Comparison of ENCODE assay signal across 22 cellular contexts in the genomic region with DNA sequence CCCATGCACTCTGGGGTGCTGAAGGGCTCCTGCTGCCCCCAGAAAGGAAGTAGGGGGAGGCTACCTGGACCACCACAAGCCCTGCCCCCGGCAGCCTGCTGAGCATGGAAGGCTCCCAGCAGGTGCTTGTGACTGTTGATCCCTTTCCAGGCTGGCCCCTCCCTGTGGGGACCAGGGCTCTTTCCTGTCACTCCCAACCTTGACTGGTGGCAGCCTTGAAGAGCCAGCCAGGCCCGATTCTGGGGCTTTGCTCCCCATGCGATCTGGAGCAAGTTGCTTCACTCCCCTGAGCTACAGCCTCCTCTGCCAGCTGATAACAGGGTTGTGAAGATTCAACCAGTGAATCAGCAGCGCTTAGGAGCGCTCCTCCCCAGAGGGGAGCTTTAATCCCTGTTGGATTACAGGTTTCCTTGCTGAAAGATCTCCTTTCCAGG. TPM values are rescaled to one million over a fixed set of nuclear protein-coding genes. Genes with fewer than 3 reads are reported as not detected.
A peak's percentile ranks its signal among the peaks of the same experiment; 100 is the strongest.
DNase-seq lines count a peak whose midpoint lies in the region; ATAC-seq and TF ChIP-seq lines count a peak whose summit lies in the region.
"Had no signal": no experiment of that assay in that cellular context is flagged by ENCODE, and none has a peak within 500 bp of the region (broad histone marks: within the 10 kb centered on the region; RNA-seq: fewer than 3 reads in every experiment).

No MANE protein-coding gene starts in this region.

- H3K4me3 ChIP-seq in ascending aorta (no peak overlapping the region), gastrocnemius medialis (no peak overlapping the region), upper lobe of right lung (no peak overlapping the region)
- H3K4me3 ChIP-seq: SJSA1 had no signal

- H3K4me1 Mint-ChIP-seq in activated CD4-positive, alpha-beta T cell treated with anti-CD3 and anti-CD28 coated beads, Interleukin-2, amount 10 ng/mL, durations not matched to agents 24 days and 14 days = peaks cover 9% of the 10 kb centered on the region

- H3K36me3 ChIP-seq in KOPT-K1 (ENCODE audit: insufficient read depth, low read length) = peaks cover 36% of the 10 kb centered on the region
- H3K36me3 ChIP-seq in ascending aorta = peaks cover 15 to 31% of the 10 kb centered on the region in 2 donors
- peaks cover 2 to 24% of the 10 kb centered on the region in 2 donors for H3K36me3 ChIP-seq in gastrocnemius medialis
- H3K36me3 ChIP-seq in upper lobe of right lung = peaks cover 21% of the 10 kb centered on the region

- H3K36me3 Mint-ChIP-seq in activated CD4-positive, alpha-beta T cell treated with anti-CD3 and anti-CD28 coated beads, Interleukin-2, amount 10 ng/mL, durations not matched to agents 24 days and 14 days (ENCODE audit: low read depth) = peaks cover 21% of the 10 kb centered on the region

- H3K27ac ChIP-seq in KOPT-K1 (ENCODE audit: low read depth, low read length, poor library complexity, severe bottlenecking) (peak overlapping the region; percentile 58), ascending aorta (peak overlapping the region; percentile 32 to 51), gastrocnemius medialis (peak overlapping the region; percentile 5 to 97 (median 47)), upper lobe of right lung (no peak overlapping the region)
- H3K27ac ChIP-seq: SJSA1 had no signal

- DNase-seq in ELF-1 (ENCODE audit: low read depth, low spot score) = peak; percentile 40
- DNase-seq in ascending aorta (ENCODE audit: low spot score in 2 of 2) = no peak
- DNase-seq in gastrocnemius medialis = no peak
- no peak for DNase-seq in omental fat pad (ENCODE audit: low spot score)
- DNase-seq in SHP77 treated with DMSO at 0.1 percent for 48 hours (lab: John Stamatoyannopoulos, UW) = no peak
- no peak for DNase-seq in upper lobe of right lung
- no peak for DNase-seq in activated CD4-positive, alpha-beta T cell treated with anti-CD3 and anti-CD28 coated beads, Interleukin-2, amount 10 ng/mL, durations not matched to agents 24 days and 14 days
- DNase-seq: activated CD4-positive, alpha-beta T cell treated with anti-CD3 and anti-CD28 coated beads for 36 hours; activated CD8-positive, alpha-beta memory T cell treated with anti-CD3 and anti-CD28 coated beads, Interleukin-2, amount 50 U/mL, for 48 hours; activated naive CD4-positive, alpha-beta T cell treated with Interleukin-2 at 50 U/mL for 16 hours; foreskin melanocyte; Karpas-422; left colon; NCI-H1417 treated with DMSO at 0.1 percent for 48 hours; NCI-H2171 treated with DMSO at 0.1 percent for 48 hours; occipital lobe; T-helper 9 cell had no signal

- no peak overlapping the region for H3K4me3 Mint-ChIP-seq in activated CD4-positive, alpha-beta T cell treated with anti-CD3 and anti-CD28 coated beads, Interleukin-2, amount 10 ng/mL, durations not matched to agents 24 days and 14 days
- H3K4me3 Mint-ChIP-seq: activated CD4-positive, alpha-beta T cell treated with anti-CD3 and anti-CD28 coated beads for 36 hours had no signal

- intact Hi-C loops in ascending aorta (cut with DNase I) (no loop called here), gastrocnemius medialis (cut with DNase I; ENCODE audit: low total_unique reads) (no loop called here), upper lobe of right lung (cut with DNase I) (no loop called here)
- intact Hi-C loops in activated CD4-positive, alpha-beta T cell treated with anti-CD3 and anti-CD28 coated beads, Interleukin-2, amount 10 ng/mL, durations not matched to agents 24 days and 14 days (cut with micrococcal nuclease) = no loop called here

- no peaks in the 10 kb centered on the region for H3K9me3 Mint-ChIP-seq in activated CD4-positive, alpha-beta T cell treated with anti-CD3 and anti-CD28 coated beads, Interleukin-2, amount 10 ng/mL, durations not matched to agents 24 days and 14 days

- in situ Hi-C loops in gastrocnemius medialis (cut with MboI; ENCODE audit: low sequenced_read_pairs in 4 of 4) = no loop called here

- H3K4me1 ChIP-seq in ascending aorta = peaks cover 9 to 33% of the 10 kb centered on the region in 2 donors
- peaks cover 15 to 34% of the 10 kb centered on the region in 2 donors for H3K4me1 ChIP-seq in gastrocnemius medialis
- peaks cover 14% of the 10 kb centered on the region for H3K4me1 ChIP-seq in upper lobe of right lung

- TF ChIP-seq CTCF in ascending aorta (IDR thresholded peaks at IDR 0.05) = no peak
- no peak for TF ChIP-seq CTCF in gastrocnemius medialis (IDR thresholded peaks at IDR 0.05 in 4 of 5, conservative IDR thresholded peaks at IDR 0.05 in 1 of 5)
- no peak for TF ChIP-seq CTCF in omental fat pad (IDR thresholded peaks at IDR 0.05)
- TF ChIP-seq CTCF in upper lobe of right lung (IDR thresholded peaks at IDR 0.05) = no peak

- no peak for TF ChIP-seq POLR2A in gastrocnemius medialis (IDR thresholded peaks at IDR 0.05)

- H3K27me3 ChIP-seq in ascending aorta = no peaks in the 10 kb centered on the region
- peaks cover 3 to 9% (median 8%) of the 10 kb centered on the region in 3 donors for H3K27me3 ChIP-seq in gastrocnemius medialis
- H3K27me3 ChIP-seq in upper lobe of right lung = peaks cover 11% of the 10 kb centered on the region
- H3K27me3 ChIP-seq: SJSA1 had no signal

- ATAC-seq in gastrocnemius medialis (no peak), omental fat pad (ENCODE audit: low FRiP score) (no peak), upper lobe of right lung (no peak)
- ATAC-seq: activated CD4-positive, alpha-beta T cell treated with anti-CD3 and anti-CD28 coated beads for 36 hours; left colon; sciatic nerve had no signal

- H3K27me3 Mint-ChIP-seq in activated CD4-positive, alpha-beta T cell treated with anti-CD3 and anti-CD28 coated beads, Interleukin-2, amount 10 ng/mL, durations not matched to agents 24 days and 14 days = peaks cover 12% of the 10 kb centered on the region

- no peak overlapping the region for H3K27ac Mint-ChIP-seq in activated CD4-positive, alpha-beta T cell treated with anti-CD3 and anti-CD28 coated beads, Interleukin-2, amount 10 ng/mL, durations not matched to agents 24 days and 14 days
- H3K27ac Mint-ChIP-seq: activated CD4-positive, alpha-beta T cell treated with anti-CD3 and anti-CD28 coated beads for 36 hours had no signal

- H3K9me3 ChIP-seq in KOPT-K1 (ENCODE audit: insufficient read depth, low read length, poor library complexity, severe bottlenecking) (no peaks in the 10 kb centered on the region), ascending aorta (no peaks in the 10 kb centered on the region), gastrocnemius medialis (no peaks in the 10 kb centered on the region), upper lobe of right lung (no peaks in the 10 kb centered on the region)
- H3K9me3 ChIP-seq: SJSA1 had no signal

RNA-seq across cellular contexts. Expression of gene CST6, which starts 4.6 kb away (rescaled TPM):
- total RNA-seq in ascending aorta (4.4 TPM), gastrocnemius medialis (1 to 10 TPM in 2 of 4 donors, under 1 TPM in 1, not detected in 1; 0.71 to 6.0 (median 3.1) TPM), omental fat pad (1 to 10 TPM in 2 of 4 donors, not detected in 2; 1.6 to 6.2 TPM), upper lobe of right lung (23.7 TPM)
- 0.45 and 1.5 TPM in 2 replicates for total RNA-seq in activated CD4-positive, alpha-beta T cell treated with anti-CD3 and anti-CD28 coated beads, Interleukin-2, amount 10 ng/mL, durations not matched to agents 24 days and 14 days
- total RNA-seq: activated CD4-positive, alpha-beta T cell treated with anti-CD3 and anti-CD28 coated beads for 36 hours; left colon; occipital lobe; SJSA1; subcutaneous adipose tissue had no signal

RNA-seq across cellular contexts. Expression of gene BANF1, which starts 4.9 kb away (rescaled TPM):
- total RNA-seq in ascending aorta (11.7 TPM), gastrocnemius medialis (100 to 1,000 TPM in 1 of 4 donors, 10 to 100 TPM in 3; 57.4 to 126 (median 72.1) TPM), omental fat pad (10 to 100 TPM; 24.6 to 40.8 (median 33.0) TPM), upper lobe of right lung (167 TPM)
- total RNA-seq in activated CD4-positive, alpha-beta T cell treated with anti-CD3 and anti-CD28 coated beads, Interleukin-2, amount 10 ng/mL, durations not matched to agents 24 days and 14 days = 291 and 298 TPM in 2 replicates

RNA-seq across cellular contexts. Expression of gene EIF1AD, which starts 5.3 kb away (rescaled TPM):
- total RNA-seq in ascending aorta = 15.6 TPM
- total RNA-seq in gastrocnemius medialis = 10 to 100 TPM; 29.3 to 39.8 (median 35.4) TPM
- total RNA-seq in omental fat pad = 10 to 100 TPM; 24.6 to 58.2 (median 28.8) TPM
- 32.6 TPM for total RNA-seq in upper lobe of right lung
- 64.9 and 75.9 TPM in 2 replicates for total RNA-seq in activated CD4-positive, alpha-beta T cell treated with anti-CD3 and anti-CD28 coated beads, Interleukin-2, amount 10 ng/mL, durations not matched to agents 24 days and 14 days

RNA-seq across cellular contexts. Expression of gene CATSPER1, which starts 19.1 kb away (rescaled TPM):
- not detected for total RNA-seq in ascending aorta
- total RNA-seq in gastrocnemius medialis = not detected
- total RNA-seq in omental fat pad = under 1 TPM in 2 of 4 donors, not detected in 2; 0.24 to 0.69 TPM
- total RNA-seq in upper lobe of right lung = 3.4 TPM
- total RNA-seq in activated CD4-positive, alpha-beta T cell treated with anti-CD3 and anti-CD28 coated beads, Interleukin-2, amount 10 ng/mL, durations not matched to agents 24 days and 14 days = 0.28 and 0.30 TPM in 2 replicates
- total RNA-seq: activated CD4-positive, alpha-beta T cell treated with anti-CD3 and anti-CD28 coated beads for 36 hours; occipital lobe; sciatic nerve had no signal

RNA-seq across cellular contexts. Expression of gene GAL3ST3, which starts 41.7 kb away (rescaled TPM):
- total RNA-seq in ascending aorta (not detected), gastrocnemius medialis (under 1 TPM in 1 of 4 donors, not detected in 3; 0.12 TPM), omental fat pad (1 to 10 TPM in 1 of 4 donors, under 1 TPM in 1, not detected in 2; 0.19 to 1.2 TPM), upper lobe of right lung (not detected)
- total RNA-seq in activated CD4-positive, alpha-beta T cell treated with anti-CD3 and anti-CD28 coated beads, Interleukin-2, amount 10 ng/mL, durations not matched to agents 24 days and 14 days = not detected in 2 replicates
- total RNA-seq: endothelial cell of umbilical vein, left colon, sciatic nerve, SJSA1 had no signal
